7 cellular contexts compared by ENCODE assay signal in the genomic region with DNA sequence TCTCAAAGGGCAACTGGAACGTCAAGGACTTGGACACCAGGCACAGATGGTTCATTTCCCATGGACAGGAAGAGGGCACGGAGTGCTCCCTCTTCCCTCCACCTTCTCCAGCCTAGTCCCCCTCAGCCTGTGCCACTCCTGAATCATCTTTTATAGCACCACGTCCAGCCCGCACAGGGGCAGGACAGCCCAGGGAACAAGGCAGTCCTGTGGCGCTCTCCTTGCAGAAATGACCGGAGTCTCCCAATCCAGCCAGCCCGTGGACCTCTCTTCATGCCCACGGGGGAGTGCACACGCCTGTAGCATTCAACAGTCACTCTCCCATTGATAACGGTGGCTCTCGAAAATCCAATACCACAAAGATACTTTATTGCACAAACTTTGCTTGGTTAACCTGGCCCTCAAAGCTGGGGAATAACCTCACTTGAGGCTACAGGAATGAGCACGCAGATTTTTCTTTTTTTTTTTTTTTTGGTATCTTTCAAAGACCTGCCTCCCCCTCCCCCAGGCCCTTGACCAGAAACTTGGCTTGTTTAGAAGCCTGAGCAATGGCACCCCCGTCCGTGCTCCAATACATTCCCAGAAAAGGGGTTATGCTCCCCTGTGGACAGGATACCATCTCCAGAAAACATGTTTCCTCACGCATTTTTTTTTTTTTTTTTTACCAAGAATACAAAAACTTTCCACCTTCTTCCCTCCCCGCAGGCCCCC. TPM values are rescaled to one million over a fixed set of nuclear protein-coding genes. Genes with fewer than 3 reads are reported as not detected.
DNase-seq lines count a peak whose midpoint lies in the region; FAIRE-seq and TF ChIP-seq lines count a peak whose summit lies in the region.

No MANE protein-coding gene starts in this region.

- peaks cover 21% of the 10 kb centered on the region for H3K27me3 Mint-ChIP-seq in IgD-negative memory B cell
- H3K27me3 Mint-ChIP-seq in activated naive CD4-positive, alpha-beta T cell treated with anti-CD3 and anti-CD28 coated beads, Interleukin-2, amount 50 U/mL, for 24 hours = no peaks in the 10 kb centered on the region

- no peak for TF ChIP-seq POLR2A in H54 (IDR thresholded peaks at IDR 0.05; ENCODE audit: low read depth, low read length)

- FAIRE-seq in H54 (lab: Jason Lieb, UNC) = no peak

- no peak overlapping the region for H3K27ac Mint-ChIP-seq in IgD-negative memory B cell
- H3K27ac Mint-ChIP-seq in activated naive CD4-positive, alpha-beta T cell treated with anti-CD3 and anti-CD28 coated beads, Interleukin-2, amount 50 U/mL, for 24 hours = peak overlapping the region; percentile 95

- no peaks in the 10 kb centered on the region for H3K36me3 Mint-ChIP-seq in IgD-negative memory B cell
- H3K36me3 Mint-ChIP-seq in activated naive CD4-positive, alpha-beta T cell treated with anti-CD3 and anti-CD28 coated beads, Interleukin-2, amount 50 U/mL, for 24 hours = peaks cover 15% of the 10 kb centered on the region

- H3K36me3 ChIP-seq in kidney epithelial cell (ENCODE audit: control insufficient read depth, insufficient read depth, low read length) = no peaks in the 10 kb centered on the region

- peak overlapping the region; percentile 27 to 82 (median 70) for H3K4me3 Mint-ChIP-seq in IgD-negative memory B cell
- peak overlapping the region; percentile 92 for H3K4me3 Mint-ChIP-seq in activated naive CD4-positive, alpha-beta T cell treated with anti-CD3 and anti-CD28 coated beads, Interleukin-2, amount 50 U/mL, for 24 hours

- peaks cover 4 to 10% (median 7%) of the 10 kb centered on the region in 3 donors for H3K4me1 Mint-ChIP-seq in IgD-negative memory B cell
- H3K4me1 Mint-ChIP-seq in activated naive CD4-positive, alpha-beta T cell treated with anti-CD3 and anti-CD28 coated beads, Interleukin-2, amount 50 U/mL, for 24 hours = peaks cover 69% of the 10 kb centered on the region

- no peak for TF ChIP-seq CTCF in kidney epithelial cell (IDR thresholded peaks at IDR 0.05; ENCODE audit: insufficient read depth, low read length, poor library complexity, severe bottlenecking)

- no peak for DNase-seq in kidney epithelial cell (ENCODE audit: low read depth)
- peak; percentile 26 for DNase-seq in stimulated activated naive CD4-positive, alpha-beta T cell treated with Interleukin-2 at 50 U/mL for 16 hours (lab: John Stamatoyannopoulos, UW)
- no peak for DNase-seq in NCI-H2227 treated with DMSO at 0.1 percent for 48 hours (lab: John Stamatoyannopoulos, UW)
- no peak for DNase-seq in H54 (ENCODE audit: insufficient read length, low spot score)
- DNase-seq in NCI-H510A treated with DMSO at 0.1 percent for 48 hours (lab: John Stamatoyannopoulos, UW) = no peak

- H3K4me3 ChIP-seq in kidney epithelial cell (ENCODE audit: low read depth, low read length) = peak overlapping the region; percentile 71

- no peaks in the 10 kb centered on the region for H3K27me3 ChIP-seq in kidney epithelial cell (ENCODE audit: control insufficient read depth, insufficient read depth, low read length)

- no peaks in the 10 kb centered on the region for H3K9me3 Mint-ChIP-seq in IgD-negative memory B cell
- no peaks in the 10 kb centered on the region for H3K9me3 Mint-ChIP-seq in activated naive CD4-positive, alpha-beta T cell treated with anti-CD3 and anti-CD28 coated beads, Interleukin-2, amount 50 U/mL, for 24 hours

RNA-seq across cellular contexts. Expression of a gene that starts 0.7 kb away (rescaled TPM):
- polyA plus RNA-seq in IgD-negative memory B cell = 1.7 TPM
- 7.7 and 8.1 TPM in 2 replicates for total RNA-seq in kidney epithelial cell
